In the genomic region with DNA sequence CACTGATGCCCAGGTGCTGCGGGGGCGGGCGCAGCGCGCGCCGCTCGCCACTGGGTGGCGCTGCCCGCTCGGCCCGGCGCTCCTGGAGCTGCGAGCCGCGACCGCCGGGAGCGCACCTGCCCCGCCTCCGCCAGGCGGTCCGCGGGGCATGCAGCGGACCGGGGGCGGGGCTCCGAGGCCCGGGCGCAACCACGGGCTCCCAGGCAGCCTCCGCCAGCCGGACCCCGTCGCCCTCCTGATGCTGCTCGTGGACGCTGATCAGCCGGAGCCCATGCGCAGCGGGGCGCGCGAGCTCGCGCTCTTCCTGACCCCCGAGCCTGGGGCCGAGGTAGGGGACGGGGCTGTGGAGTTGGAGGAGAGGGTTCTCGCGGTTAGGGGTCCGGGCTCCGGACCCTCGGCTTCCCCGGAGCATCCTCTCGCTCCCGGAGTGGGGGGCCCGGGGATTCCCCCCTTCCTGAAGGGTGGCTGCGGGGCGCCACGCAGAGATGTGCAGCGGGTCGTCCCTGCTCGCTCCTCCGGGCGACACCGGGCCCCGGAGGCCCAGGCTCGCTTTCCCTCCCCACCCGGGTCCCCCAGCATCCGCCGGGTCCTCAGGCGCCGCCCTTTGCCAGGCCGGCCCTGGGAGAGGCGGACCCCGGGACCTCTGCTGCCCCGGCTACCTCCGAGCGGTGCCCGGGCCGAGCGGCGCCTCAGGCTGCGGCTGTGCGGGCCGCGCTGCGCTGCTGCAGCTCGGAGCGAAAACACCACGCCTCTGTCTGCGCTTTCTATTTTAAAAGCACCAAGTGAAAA, we compare ENCODE assay signal across 8 cellular contexts. TPM values are rescaled to one million over a fixed set of nuclear protein-coding genes. Genes with fewer than 3 reads are reported as not detected.
DNase-seq lines count a peak whose midpoint lies in the region; ATAC-seq and TF ChIP-seq lines count a peak whose summit lies in the region.

A gene with protein sequence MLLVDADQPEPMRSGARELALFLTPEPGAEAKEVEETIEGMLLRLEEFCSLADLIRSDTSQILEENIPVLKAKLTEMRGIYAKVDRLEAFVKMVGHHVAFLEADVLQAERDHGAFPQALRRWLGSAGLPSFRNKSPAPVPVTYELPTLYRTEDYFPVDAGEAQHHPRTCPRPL (plus strand): TSS at position 216 of the 789 bp plus-strand sequence. CDS start 23 bp downstream, at position 239.

- no peak within 1 kb of the TSS for H3K27ac ChIP-seq in ACC112 (ENCODE audit: low read depth, low read length)
- H3K27ac ChIP-seq in right lobe of liver = peak within 1 kb of the TSS in 1 of 3 donors; percentile 24

- intact Hi-C loops in right lobe of liver (cut with DNase I) = no loop called here

- peak; percentile 68 for DNase-seq in NCI-H2196 treated with DMSO at 0.1 percent for 48 hours (lab: John Stamatoyannopoulos, UW; ENCODE audit: unreplicated experiment)
- DNase-seq in activated CD4-positive, alpha-beta T cell treated with anti-CD3 and anti-CD28 coated beads for 48 hours = peak; percentile 88
- peak; percentile 60 for DNase-seq in dedifferentiated amniotic fluid mesenchymal stem cell (ENCODE audit: extremely low spot score)
- peak; percentile 78 to 80 (median 78) for DNase-seq in right lobe of liver
- DNase-seq in stimulated activated CD4-positive, alpha-beta T cell treated with anti-CD3 and anti-CD28 coated beads, Interleukin-4, amount 100 ng/mL, for 4 hours = peak; percentile 84 to 85

- ATAC-seq in GM18505 (IDR thresholded peaks at IDR 0.05; ENCODE audit: unreplicated experiment) (peak; percentile 77), HG02973 (IDR thresholded peaks at IDR 0.05; ENCODE audit: unreplicated experiment) (peak; percentile 53), right lobe of liver (peak; percentile 82 to 94 (median 90))

- TF ChIP-seq CTCF in right lobe of liver (IDR thresholded peaks at IDR 0.05) = peak; percentile 81 to 100 (median 90)

- H3K4me3 ChIP-seq in ACC112 (ENCODE audit: low read depth, low read length) (peak within 1 kb of the TSS; percentile 86), right lobe of liver (peak within 1 kb of the TSS; percentile 76 to 80 (median 78))

- H3K79me2 ChIP-seq in ACC112 (ENCODE audit: control insufficient read depth, insufficient read depth, low read length, unreplicated experiment) = no peaks in the 10 kb centered on the region

- H2AFZ ChIP-seq in ACC112 (ENCODE audit: low read length, unreplicated experiment) = peak within 1 kb of the TSS; percentile 92

- peaks cover 14% of the 10 kb centered on the region for H3K4me1 ChIP-seq in ACC112 (ENCODE audit: control insufficient read depth, insufficient read depth, low read length, unreplicated experiment)
- H3K4me1 ChIP-seq in right lobe of liver = peaks cover 0 to 8% (median 4%) of the 10 kb centered on the region in 4 donors

- WGBS in right lobe of liver (ENCODE audit: insufficient coverage, low coverage, low lambda C conversion rate, missing lambda C conversion rate) = 0% methylated on average over 1 of the region's 92 CpGs

- H3K9me3 ChIP-seq in right lobe of liver = no peaks in the 10 kb centered on the region

- H3K36me3 ChIP-seq in ACC112 (ENCODE audit: insufficient read depth, low read length) = no peaks in the 10 kb centered on the region
- H3K36me3 ChIP-seq in right lobe of liver = no peaks in the 10 kb centered on the region

- TF ChIP-seq POLR2A in GM18505 (IDR thresholded peaks at IDR 0.05; ENCODE audit: borderline replicate concordance, extremely low read depth, insufficient read depth, insufficient read length) (peak; percentile 62), right lobe of liver (IDR thresholded peaks at IDR 0.05) (no peak)

- H3K27me3 ChIP-seq in ACC112 (ENCODE audit: insufficient read depth, low read length) (no peaks in the 10 kb centered on the region), right lobe of liver (no peaks in the 10 kb centered on the region)

RNA-seq across cellular contexts. Expression of the gene that starts here (rescaled TPM):
- total RNA-seq in right lobe of liver = 1 to 10 TPM in 1 of 6 experiments, under 1 TPM in 5; 0.31 to 1.4 (median 0.60) TPM
